In the genomic region with DNA sequence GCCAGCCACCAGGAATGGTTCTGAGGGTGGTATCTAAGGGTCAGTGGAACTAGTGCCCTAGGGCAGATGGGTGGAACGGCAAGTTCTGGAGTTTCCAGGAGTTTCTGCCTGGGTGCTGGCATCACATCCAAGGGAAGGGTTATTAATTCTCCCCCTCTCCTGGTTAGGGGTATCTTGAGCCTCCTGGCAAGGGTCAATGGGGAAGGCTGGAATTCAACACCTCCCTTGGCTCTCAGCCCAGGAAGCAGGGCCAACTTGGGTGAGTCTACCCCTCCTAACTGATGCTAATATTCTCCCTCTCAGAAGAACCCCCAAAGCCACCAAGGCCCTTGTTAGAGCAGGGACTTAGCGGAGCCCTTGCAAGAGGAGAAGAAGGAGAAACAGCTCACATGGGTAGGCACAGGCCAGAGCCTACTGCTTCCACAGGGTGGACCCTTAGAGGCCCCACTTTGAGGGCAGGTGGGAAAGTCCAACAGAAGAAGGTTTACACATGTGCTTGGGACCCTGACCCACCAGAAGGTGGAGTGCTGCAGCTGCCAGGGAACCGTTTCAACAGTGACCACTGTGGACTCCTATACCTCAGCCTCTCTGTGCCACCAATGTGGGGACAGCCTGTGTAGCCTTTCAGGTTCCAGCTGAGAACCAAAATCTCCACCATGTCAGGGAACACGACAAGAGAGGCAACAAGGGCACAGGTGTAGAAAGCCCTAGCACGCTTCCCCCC, we compare ENCODE assay signal across 8 cellular contexts. TPM values are rescaled to one million over a fixed set of nuclear protein-coding genes. Genes with fewer than 3 reads are reported as not detected.
DNase-seq lines count a peak whose midpoint lies in the region; ATAC-seq and TF ChIP-seq lines count a peak whose summit lies in the region.
"Had no signal": no experiment of that assay in that cellular context is flagged by ENCODE, and none has a peak within 500 bp of the region (broad histone marks: within the 10 kb centered on the region; RNA-seq: fewer than 3 reads in every experiment).

No MANE protein-coding gene starts in this region.

- ATAC-seq in activated T-helper 17 cell treated with anti-CD3 and anti-CD28 coated beads, Interleukin-2, amount 50 U/mL, for 72 hours (replicated peaks), result no peak
- ATAC-seq in naive B cell (ENCODE audit: low read depth in 2 of 2) (no peak), foreskin keratinocyte (no peak)
- ATAC-seq: sciatic nerve had no signal

- H3K27me3 Mint-ChIP-seq in activated T-helper 17 cell treated with anti-CD3 and anti-CD28 coated beads, Interleukin-2, amount 50 U/mL, for 72 hours, result no peaks in the 10 kb centered on the region
- H3K27me3 Mint-ChIP-seq in naive B cell, result no peaks in the 10 kb centered on the region

- H3K27ac ChIP-seq in DOHH2 (ENCODE audit: low read depth, low read length), result no peak overlapping the region
- H3K27ac ChIP-seq in foreskin keratinocyte, result no peak overlapping the region

- peaks cover 60% of the 10 kb centered on the region for H3K79me2 ChIP-seq in DOHH2 (ENCODE audit: control insufficient read depth, low read length)

- H3K36me3 ChIP-seq in DOHH2 (ENCODE audit: control insufficient read depth, low read length), result peaks cover 58% of the 10 kb centered on the region

- no peaks in the 10 kb centered on the region for H3K27me3 ChIP-seq in DOHH2 (ENCODE audit: control insufficient read depth, low read length)
- no peaks in the 10 kb centered on the region for H3K27me3 ChIP-seq in foreskin keratinocyte

- H3K4me2 ChIP-seq in DOHH2 (ENCODE audit: low read length), result peak overlapping the region; percentile 79

- no peak for TF ChIP-seq CTCF in DOHH2 (IDR thresholded peaks at IDR 0.05; ENCODE audit: low read depth, low read length, poor library complexity, severe bottlenecking)
- no peak for TF ChIP-seq CTCF in foreskin keratinocyte (conservative IDR thresholded peaks at IDR 0.05)

- H3K4me1 Mint-ChIP-seq in activated T-helper 17 cell treated with anti-CD3 and anti-CD28 coated beads, Interleukin-2, amount 50 U/mL, for 72 hours, result peaks cover 15% of the 10 kb centered on the region
- peaks cover 27 to 60% (median 53%) of the 10 kb centered on the region in 3 donors for H3K4me1 Mint-ChIP-seq in naive B cell

- H3K4me3 ChIP-seq in DOHH2 (ENCODE audit: low read length), result peak overlapping the region; percentile 92

- peaks cover 42% of the 10 kb centered on the region for H3K4me1 ChIP-seq in DOHH2 (ENCODE audit: control insufficient read depth, low read length)
- H3K4me1 ChIP-seq in foreskin keratinocyte, result peaks cover 8% of the 10 kb centered on the region

- H3F3A ChIP-seq in DOHH2 (ENCODE audit: control insufficient read depth, insufficient read depth), result 0 out of 2 replicates have a peak, but pooled peaks cover 4% of the 10 kb centered on the region

- peak overlapping the region; percentile 97 for H3K27ac Mint-ChIP-seq in activated T-helper 17 cell treated with anti-CD3 and anti-CD28 coated beads, Interleukin-2, amount 50 U/mL, for 72 hours
- H3K27ac Mint-ChIP-seq in naive B cell, result peak overlapping the region in 3 of 6 donors; percentile 26 to 75 (median 67)

- H3K9me3 Mint-ChIP-seq in activated T-helper 17 cell treated with anti-CD3 and anti-CD28 coated beads, Interleukin-2, amount 50 U/mL, for 72 hours, result no peaks in the 10 kb centered on the region
- no peaks in the 10 kb centered on the region for H3K9me3 Mint-ChIP-seq in naive B cell

- H3K36me3 Mint-ChIP-seq in activated T-helper 17 cell treated with anti-CD3 and anti-CD28 coated beads, Interleukin-2, amount 50 U/mL, for 72 hours (ENCODE audit: low read depth), result peaks cover 70% of the 10 kb centered on the region
- peaks cover 0 to 7% of the 10 kb centered on the region in 2 donors for H3K36me3 Mint-ChIP-seq in naive B cell

- peaks cover 23% of the 10 kb centered on the region for H4K20me1 ChIP-seq in DOHH2 (ENCODE audit: control insufficient read depth, insufficient read depth, low read depth, low read length)

- DNase-seq in naive B cell, result no peak
- DNase-seq in foreskin keratinocyte, result no peak
- no peak for DNase-seq in NOMO-1 treated with DMSO at 0.1 percent for 48 hours (lab: John Stamatoyannopoulos, UW; ENCODE audit: unreplicated experiment)
- DNase-seq in activated gamma-delta T cell (lab: John Stamatoyannopoulos, UW), result no peak
- DNase-seq: anterior cingulate cortex had no signal

- peak overlapping the region; percentile 93 for H3K4me3 Mint-ChIP-seq in activated T-helper 17 cell treated with anti-CD3 and anti-CD28 coated beads, Interleukin-2, amount 50 U/mL, for 72 hours
- H3K4me3 Mint-ChIP-seq in naive B cell, result peak overlapping the region in 5 of 8 donors; percentile 56 to 94 (median 75)

- no peaks in the 10 kb centered on the region for H3K9me3 ChIP-seq in DOHH2 (ENCODE audit: control insufficient read depth, insufficient read depth, low read length)

- H3K9me2 ChIP-seq in DOHH2 (replicated peaks; ENCODE audit: control insufficient read depth, low read length), result no peaks in the 10 kb centered on the region

RNA-seq across cellular contexts. Expression of gene TMEM115, which starts 3.3 kb away (rescaled TPM):
- 10 to 100 TPM; 14.3 to 21.9 TPM for total RNA-seq in activated T-helper 17 cell treated with anti-CD3 and anti-CD28 coated beads, Interleukin-2, amount 50 U/mL, for 72 hours
- 10 to 100 TPM; 24.5 to 34.1 (median 31.6) TPM for polyA plus RNA-seq in naive B cell (ENCODE audit: low read depth in 6 of 6)
- 34.7 and 35.6 TPM in 2 replicates for total RNA-seq in foreskin keratinocyte
- polyA plus RNA-seq in foreskin keratinocyte, result 38.3 and 38.9 TPM in 2 replicates

RNA-seq across cellular contexts. Expression of gene CYB561D2, which starts 5.3 kb away (rescaled TPM):
- 10 to 100 TPM; 35.6 to 40.8 TPM for total RNA-seq in activated T-helper 17 cell treated with anti-CD3 and anti-CD28 coated beads, Interleukin-2, amount 50 U/mL, for 72 hours
- polyA plus RNA-seq in naive B cell (ENCODE audit: low read depth in 6 of 6), result 10 to 100 TPM; 55.4 to 75.9 (median 65.2) TPM
- total RNA-seq in foreskin keratinocyte, result 18.6 and 19.8 TPM in 2 replicates
- 26.0 and 27.3 TPM in 2 replicates for polyA plus RNA-seq in foreskin keratinocyte

RNA-seq across cellular contexts. Expression of gene NPRL2, which starts 5.4 kb away (rescaled TPM):
- total RNA-seq in activated T-helper 17 cell treated with anti-CD3 and anti-CD28 coated beads, Interleukin-2, amount 50 U/mL, for 72 hours, result 10 to 100 TPM; 50.2 to 96.5 TPM
- polyA plus RNA-seq in naive B cell (ENCODE audit: low read depth in 6 of 6), result 10 to 100 TPM; 17.9 to 31.8 (median 23.7) TPM
- total RNA-seq in foreskin keratinocyte, result 19.4 and 23.9 TPM in 2 replicates
- 18.9 and 22.2 TPM in 2 replicates for polyA plus RNA-seq in foreskin keratinocyte

RNA-seq across cellular contexts. Expression of gene ZMYND10, which starts 10.5 kb away (rescaled TPM):
- 10 to 100 TPM in 1 of 2 donors, 1 to 10 TPM in 1; 3.9 to 10.9 TPM for total RNA-seq in activated T-helper 17 cell treated with anti-CD3 and anti-CD28 coated beads, Interleukin-2, amount 50 U/mL, for 72 hours
- polyA plus RNA-seq in naive B cell (ENCODE audit: low read depth in 6 of 6) (under 1 TPM in 1 of 6 donors, not detected in 5; 0.53 TPM), foreskin keratinocyte (0.53 and 0.58 TPM in 2 replicates)
- 0.44 and 0.46 TPM in 2 replicates for total RNA-seq in foreskin keratinocyte

RNA-seq across cellular contexts. Expression of gene RASSF1, which starts 15.4 kb away (rescaled TPM):
- total RNA-seq in activated T-helper 17 cell treated with anti-CD3 and anti-CD28 coated beads, Interleukin-2, amount 50 U/mL, for 72 hours, result 100 to 1,000 TPM in 1 of 2 donors, 10 to 100 TPM in 1; 85.8 to 139 TPM
- 100 to 1,000 TPM in 2 of 6 donors, 10 to 100 TPM in 4; 71.9 to 147 (median 89.9) TPM for polyA plus RNA-seq in naive B cell (ENCODE audit: low read depth in 6 of 6)
- total RNA-seq in foreskin keratinocyte, result 22.1 and 23.8 TPM in 2 replicates
- 28.5 and 29.4 TPM in 2 replicates for polyA plus RNA-seq in foreskin keratinocyte
